1 cellular context compared by ENCODE assay signal in the genomic region with DNA sequence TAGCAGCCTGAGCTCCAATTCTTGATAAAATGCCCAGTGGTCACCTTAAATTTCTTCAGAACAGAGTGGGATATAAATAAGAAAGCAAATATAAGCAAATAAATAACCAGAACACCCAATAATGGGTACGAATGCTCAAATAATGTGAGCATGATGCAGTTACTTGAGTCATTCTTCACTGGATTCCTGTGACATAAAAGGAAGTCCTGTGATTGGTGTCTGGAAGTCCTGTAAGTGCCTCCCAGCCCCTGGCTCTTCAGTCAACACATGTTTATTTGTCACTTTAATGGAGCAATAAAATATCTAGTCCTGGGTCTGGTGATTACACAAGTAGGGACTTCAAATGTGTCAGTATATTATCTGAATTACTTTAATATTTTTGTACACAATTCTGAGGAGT.
TF ChIP-seq lines count a peak whose summit lies in the region.

No MANE protein-coding gene starts in this region.

TF ChIP-seq in A549, 52 proteins besides CTCF, POLR2A, EP300 and RAD21 (continued from another document):
- TF ChIP-seq, protein P1, sequence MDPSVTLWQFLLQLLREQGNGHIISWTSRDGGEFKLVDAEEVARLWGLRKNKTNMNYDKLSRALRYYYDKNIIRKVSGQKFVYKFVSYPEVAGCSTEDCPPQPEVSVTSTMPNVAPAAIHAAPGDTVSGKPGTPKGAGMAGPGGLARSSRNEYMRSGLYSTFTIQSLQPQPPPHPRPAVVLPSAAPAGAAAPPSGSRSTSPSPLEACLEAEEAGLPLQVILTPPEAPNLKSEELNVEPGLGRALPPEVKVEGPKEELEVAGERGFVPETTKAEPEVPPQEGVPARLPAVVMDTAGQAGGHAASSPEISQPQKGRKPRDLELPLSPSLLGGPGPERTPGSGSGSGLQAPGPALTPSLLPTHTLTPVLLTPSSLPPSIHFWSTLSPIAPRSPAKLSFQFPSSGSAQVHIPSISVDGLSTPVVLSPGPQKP (IDR thresholded peaks at IDR 0.05; ENCODE audit: low read depth, low read length), result no peak
TF ChIP-seq in A549: peak in this region for 5.
